Comparison of ENCODE assay signal across 25 cellular contexts in the genomic region with DNA sequence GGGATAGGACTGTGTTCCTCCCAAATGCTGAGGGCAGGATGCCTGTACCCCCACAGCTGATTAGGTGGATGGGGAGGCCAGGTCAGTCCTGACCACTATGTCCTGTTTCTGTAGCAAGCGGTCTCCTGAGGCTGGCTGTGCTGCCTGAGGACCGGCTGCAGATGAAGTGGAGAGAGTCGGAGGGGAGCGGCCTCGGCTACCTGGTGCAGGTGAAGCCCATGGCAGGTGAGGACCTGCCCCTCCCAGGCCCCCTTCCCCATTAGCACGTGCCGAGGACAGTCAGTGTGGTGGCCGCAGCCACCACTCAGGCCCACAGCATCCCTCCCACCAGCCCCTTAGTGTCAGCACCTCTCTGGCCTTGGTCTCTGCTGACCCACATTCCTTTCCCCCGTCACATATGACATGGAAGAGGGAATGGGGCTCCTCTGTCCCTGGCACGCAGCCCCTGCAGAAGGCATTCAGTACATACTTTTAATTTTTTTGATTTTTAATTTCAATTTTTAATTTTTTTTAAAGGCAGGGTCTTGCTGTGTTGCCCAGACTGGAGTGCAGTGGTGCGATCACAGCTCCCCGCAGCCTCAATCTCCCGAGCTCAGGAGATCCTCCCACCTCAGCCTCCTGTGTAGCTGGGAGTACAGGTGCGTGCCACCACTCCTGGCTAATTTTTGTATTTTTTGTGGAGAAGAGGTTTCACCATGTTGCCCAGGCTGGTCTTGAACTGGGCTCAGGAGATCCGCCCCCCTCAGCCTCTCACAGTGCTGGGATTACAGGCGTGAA. TPM values are rescaled to one million over a fixed set of nuclear protein-coding genes. Genes with fewer than 3 reads are reported as not detected.
DNase-seq lines count a peak whose midpoint lies in the region; ATAC-seq, FAIRE-seq and TF ChIP-seq lines count a peak whose summit lies in the region.
"Had no signal": no experiment of that assay in that cellular context is flagged by ENCODE, and none has a peak within 500 bp of the region (broad histone marks: within the 10 kb centered on the region; RNA-seq: fewer than 3 reads in every experiment).

No MANE protein-coding gene starts in this region.

- peak overlapping the region; percentile 12 for H3K27ac Mint-ChIP-seq in neural crest cell (ENCODE audit: unreplicated experiment)
- H3K27ac Mint-ChIP-seq in activated T-cell treated with anti-CD3 and anti-CD28 coated beads, Interleukin-2, amount 50 U/mL, for 72 hours = no peak overlapping the region
- no peak overlapping the region for H3K27ac Mint-ChIP-seq in natural killer cell treated with Interleukin-12 subunit alpha and Interleukin-12 subunit beta and Interleukin-15 and Interleukin-18, amount 100 ng/mL, for 72 hours
- H3K27ac Mint-ChIP-seq: CD4-positive, CD25-positive, alpha-beta regulatory T cell; CD8-positive, alpha-beta memory T cell; HFFc6 had no signal

- no peaks in the 10 kb centered on the region for H3K4me1 ChIP-seq in RWPE2 (ENCODE audit: insufficient read depth, poor library complexity, severe bottlenecking)
- H3K4me1 ChIP-seq: BE2C, HAP-1 had no signal

- H3K4me1 Mint-ChIP-seq in neural crest cell = peaks cover 26% of the 10 kb centered on the region
- no peaks in the 10 kb centered on the region for H3K4me1 Mint-ChIP-seq in activated T-cell treated with anti-CD3 and anti-CD28 coated beads, Interleukin-2, amount 50 U/mL, for 72 hours (ENCODE audit: low read depth)
- no peaks in the 10 kb centered on the region for H3K4me1 Mint-ChIP-seq in natural killer cell treated with Interleukin-12 subunit alpha and Interleukin-12 subunit beta and Interleukin-15 and Interleukin-18, amount 100 ng/mL, for 72 hours (ENCODE audit: low read depth in 2 of 2)

- TF ChIP-seq CTCF in RWPE2 (IDR thresholded peaks at IDR 0.05; ENCODE audit: poor library complexity, severe bottlenecking) (no peak), neural crest cell (conservative IDR thresholded peaks at IDR 0.05) (no peak)

- ATAC-seq in RWPE2 (ENCODE audit: low read depth) (no peak), HG03139 (IDR thresholded peaks at IDR 0.05; ENCODE audit: unreplicated experiment) (no peak)
- no peak for ATAC-seq in activated T-cell treated with anti-CD3 and anti-CD28 coated beads, Interleukin-2, amount 50 U/mL, for 72 hours (replicated peaks in 1 of 2)
- no peak for ATAC-seq in natural killer cell treated with Interleukin-12 subunit alpha and Interleukin-12 subunit beta and Interleukin-15 and Interleukin-18, amount 100 ng/mL, for 72 hours
- ATAC-seq: GM12878 had no signal

- peak; percentile 51 for FAIRE-seq in HTR-8/SVneo (lab: Jason Lieb, UNC)
- FAIRE-seq: A204.1, GM12878 had no signal

- peaks cover 17% of the 10 kb centered on the region for H3K9me3 ChIP-seq in RWPE2 (ENCODE audit: severe bottlenecking)
- H3K9me3 ChIP-seq: BE2C, HAP-1 had no signal

- H3K36me3 Mint-ChIP-seq in neural crest cell (ENCODE audit: low read depth) = peaks cover 2% of the 10 kb centered on the region
- peaks cover 0 to 2% of the 10 kb centered on the region in 2 donors for H3K36me3 Mint-ChIP-seq in activated T-cell treated with anti-CD3 and anti-CD28 coated beads, Interleukin-2, amount 50 U/mL, for 72 hours (ENCODE audit: insufficient read depth in 2 of 2)
- no peaks in the 10 kb centered on the region for H3K36me3 Mint-ChIP-seq in natural killer cell treated with Interleukin-12 subunit alpha and Interleukin-12 subunit beta and Interleukin-15 and Interleukin-18, amount 100 ng/mL, for 72 hours
- H3K36me3 Mint-ChIP-seq: CD4-positive, CD25-positive, alpha-beta regulatory T cell; CD8-positive, alpha-beta memory T cell had no signal

- DNase-seq in HTR-8/SVneo (ENCODE audit: insufficient read length, low spot score) (no peak), RWPE2 (ENCODE audit: low spot score) (peak; percentile 83), neural crest cell (ENCODE audit: low read depth, low spot score) (no peak)
- no peak for DNase-seq in activated T-cell treated with anti-CD3 and anti-CD28 coated beads, Interleukin-2, amount 50 U/mL, for 72 hours
- DNase-seq in natural killer cell treated with Interleukin-12 subunit alpha and Interleukin-12 subunit beta and Interleukin-15 and Interleukin-18, amount 100 ng/mL, for 72 hours (ENCODE audit: low spot score) = no peak
- DNase-seq: ACHN; BE2C; C1 segment of cervical spinal cord; CD4-positive, CD25-positive, alpha-beta regulatory T cell; CD8-positive, alpha-beta memory T cell; COR-L47; DMS 273 treated with DMSO at 0.1 percent for 48 hours; DMS53; DND-41; EL; HFFc6; IMR-90; KBM-7 had no signal

- no peak overlapping the region for H3K4me3 ChIP-seq in RWPE2 (ENCODE audit: severe bottlenecking)
- H3K4me3 ChIP-seq: GM12878, HAP-1 had no signal

- peaks cover 44% of the 10 kb centered on the region for H3K27me3 ChIP-seq in RWPE2 (ENCODE audit: insufficient read depth, poor library complexity, severe bottlenecking)

- H3K27me3 Mint-ChIP-seq in neural crest cell (ENCODE audit: low read depth) = peaks cover 10% of the 10 kb centered on the region
- H3K27me3 Mint-ChIP-seq in activated T-cell treated with anti-CD3 and anti-CD28 coated beads, Interleukin-2, amount 50 U/mL, for 72 hours (ENCODE audit: low read depth) = peaks cover 24% of the 10 kb centered on the region
- H3K27me3 Mint-ChIP-seq in natural killer cell treated with Interleukin-12 subunit alpha and Interleukin-12 subunit beta and Interleukin-15 and Interleukin-18, amount 100 ng/mL, for 72 hours = peaks cover 10 to 13% of the 10 kb centered on the region in 2 donors

- H3K27ac ChIP-seq in RWPE2 (ENCODE audit: poor library complexity, severe bottlenecking) = no peak overlapping the region

- H3K4me3 Mint-ChIP-seq in neural crest cell = no peak overlapping the region
- H3K4me3 Mint-ChIP-seq in activated T-cell treated with anti-CD3 and anti-CD28 coated beads, Interleukin-2, amount 50 U/mL, for 72 hours = no peak overlapping the region
- H3K4me3 Mint-ChIP-seq in natural killer cell treated with Interleukin-12 subunit alpha and Interleukin-12 subunit beta and Interleukin-15 and Interleukin-18, amount 100 ng/mL, for 72 hours = no peak overlapping the region
- H3K4me3 Mint-ChIP-seq: CD8-positive, alpha-beta memory T cell; HFFc6 had no signal

- no peaks in the 10 kb centered on the region for H3K9me3 Mint-ChIP-seq in neural crest cell
- H3K9me3 Mint-ChIP-seq in activated T-cell treated with anti-CD3 and anti-CD28 coated beads, Interleukin-2, amount 50 U/mL, for 72 hours = peaks cover 0 to 4% of the 10 kb centered on the region in 2 donors
- H3K9me3 Mint-ChIP-seq in natural killer cell treated with Interleukin-12 subunit alpha and Interleukin-12 subunit beta and Interleukin-15 and Interleukin-18, amount 100 ng/mL, for 72 hours = peaks cover 4% of the 10 kb centered on the region
- H3K9me3 Mint-ChIP-seq: HFFc6 had no signal

- H3K36me3 ChIP-seq in RWPE2 (ENCODE audit: low read depth) = no peaks in the 10 kb centered on the region
- H3K36me3 ChIP-seq: BE2C, HAP-1 had no signal

RNA-seq across cellular contexts. Expression of a gene that starts 5.0 kb away (rescaled TPM):
- total RNA-seq in neural crest cell = 8.9 and 10.2 TPM in 2 replicates
- under 1 TPM; 0.50 to 0.58 TPM for total RNA-seq in activated T-cell treated with anti-CD3 and anti-CD28 coated beads, Interleukin-2, amount 50 U/mL, for 72 hours
- total RNA-seq in natural killer cell treated with Interleukin-12 subunit alpha and Interleukin-12 subunit beta and Interleukin-15 and Interleukin-18, amount 100 ng/mL, for 72 hours = not detected
- total RNA-seq: G401, GM12878, IMR-90 had no signal

RNA-seq across cellular contexts. Expression of a gene that starts 25.4 kb away (rescaled TPM):
- total RNA-seq in neural crest cell = 128 and 132 TPM in 2 replicates
- 10 to 100 TPM; 75.8 to 76.6 TPM for total RNA-seq in activated T-cell treated with anti-CD3 and anti-CD28 coated beads, Interleukin-2, amount 50 U/mL, for 72 hours
- total RNA-seq in natural killer cell treated with Interleukin-12 subunit alpha and Interleukin-12 subunit beta and Interleukin-15 and Interleukin-18, amount 100 ng/mL, for 72 hours = 100 to 1,000 TPM in 1 of 2 donors, 10 to 100 TPM in 1; 87.2 to 144 TPM

RNA-seq across cellular contexts. Expression of a gene that starts 43.7 kb away (rescaled TPM):
- total RNA-seq in neural crest cell = 42.4 and 44.0 TPM in 2 replicates
- total RNA-seq in activated T-cell treated with anti-CD3 and anti-CD28 coated beads, Interleukin-2, amount 50 U/mL, for 72 hours = not detected
- not detected for total RNA-seq in natural killer cell treated with Interleukin-12 subunit alpha and Interleukin-12 subunit beta and Interleukin-15 and Interleukin-18, amount 100 ng/mL, for 72 hours
- total RNA-seq: CD4-positive, CD25-positive, alpha-beta regulatory T cell; CD8-positive, alpha-beta memory T cell; GM12878; H4; HFFc6; HT-29; IMR-90 had no signal

Comparison
In these comparisons a context has a peak if more than half of its experiments do, and no peak if none do; other contexts are left out.
1. RNA of a gene that starts 43.7 kb away (total RNA-seq): 42.4 to 44.0 TPM in neural crest cell; not detected in activated T-cell treated with anti-CD3 and anti-CD28 coated beads, Interleukin-2, amount 50 U/mL, for 72 hours and not detected in natural killer cell treated with Interleukin-12 subunit alpha and Interleukin-12 subunit beta and Interleukin-15 and Interleukin-18, amount 100 ng/mL, for 72 hours; every median in the first group is over 10 times any median in the second.